12 cellular contexts compared by ENCODE assay signal in genomic region chr1:59163268-59164092, GRCh38.
DNase-seq lines count a peak whose midpoint lies in the region; ATAC-seq and TF ChIP-seq lines count a peak whose summit lies in the region.
"Had no signal": no experiment of that assay in that cellular context is flagged by ENCODE, and none has a peak within 500 bp of the region (broad histone marks: within the 10 kb centered on the region; RNA-seq: fewer than 3 reads in every experiment).

No MANE protein-coding gene starts in this region.

- intact Hi-C loops in heart left ventricle (cut with DNase I) (loop anchor here in 1 of 10 donors (10.0 kb wide), 1 partner anchor 111 kb away; no protein-coding TSS in a partner anchor), cardiac septum (cut with DNase I) (no loop called here)

- no peak overlapping the region for H2AFZ ChIP-seq in fibroblast of lung (ENCODE audit: low read length)

- H3K4me3 ChIP-seq in heart left ventricle = no peak overlapping the region
- no peak overlapping the region for H3K4me3 ChIP-seq in fibroblast of lung (replicated peaks in 1 of 4; ENCODE audit: control extremely low read depth in 1 of 4, insufficient read depth in 1 of 4, low read depth in 3 of 4, low read length in 4 of 4)
- H3K4me3 ChIP-seq in thoracic aorta = no peak overlapping the region
- H3K4me3 ChIP-seq: pancreas, uterus had no signal

- DNase-seq in heart left ventricle (no peak), cardiac septum (ENCODE audit: low spot score) (no peak), SK-N-DZ (ENCODE audit: low spot score) (peak; percentile 4), fibroblast of lung (ENCODE audit: low read depth in 2 of 2) (peak; percentile 60 to 95), thoracic aorta (ENCODE audit: low spot score) (no peak), retina (no peak)
- DNase-seq: effector CD4-positive, alpha-beta T cell; pancreas; uterus had no signal

- H3K9ac ChIP-seq in fibroblast of lung (ENCODE audit: insufficient read depth, low read length) = no peak overlapping the region

- H3K79me2 ChIP-seq in fibroblast of lung (ENCODE audit: control insufficient read depth, insufficient read depth, low read length) = no peaks in the 10 kb centered on the region

- H3K27ac ChIP-seq in heart left ventricle = no peak overlapping the region
- H3K27ac ChIP-seq in fibroblast of lung (ENCODE audit: insufficient read depth, low read length) = no peak overlapping the region
- H3K27ac ChIP-seq in thoracic aorta = peak overlapping the region; percentile 55 to 73
- H3K27ac ChIP-seq: pancreas, uterus, VCaP had no signal

- H3K36me3 ChIP-seq in heart left ventricle (no peaks in the 10 kb centered on the region), fibroblast of lung (ENCODE audit: control insufficient read depth, insufficient read depth, low read length) (no peaks in the 10 kb centered on the region), thoracic aorta (no peaks in the 10 kb centered on the region)
- H3K36me3 ChIP-seq: pancreas, uterus had no signal

- H3K9me3 ChIP-seq in heart left ventricle = peaks cover 0 to 10% (median 2%) of the 10 kb centered on the region in 12 donors
- no peaks in the 10 kb centered on the region for H3K9me3 ChIP-seq in fibroblast of lung (ENCODE audit: control insufficient read depth, insufficient read depth, low read depth, low read length)
- no peaks in the 10 kb centered on the region for H3K9me3 ChIP-seq in thoracic aorta
- H3K9me3 ChIP-seq: pancreas, uterus had no signal

- ATAC-seq in heart left ventricle (peak in 3 of 4 donors; percentile 58 to 84 (median 66)), thoracic aorta (ENCODE audit: insufficient number of reproducible peaks, low FRiP score, low read depth) (no peak), GM18517 (IDR thresholded peaks at IDR 0.05; ENCODE audit: unreplicated experiment) (no peak), GM19023 (IDR thresholded peaks at IDR 0.05; ENCODE audit: unreplicated experiment) (no peak)
- ATAC-seq: pancreas had no signal

- WGBS in heart left ventricle, 4 donors = 50 to 67% (median 60%) methylated on average over 6 of the region's 6 CpGs

- H3K4me1 ChIP-seq in heart left ventricle = peaks cover 0 to 6% (median 0%) of the 10 kb centered on the region in 12 donors
- H3K4me1 ChIP-seq in fibroblast of lung (ENCODE audit: control insufficient read depth, extremely low read depth, insufficient read depth, low read length) = no peaks in the 10 kb centered on the region
- peaks cover 3 to 57% of the 10 kb centered on the region in 2 donors for H3K4me1 ChIP-seq in thoracic aorta (ENCODE audit: control insufficient read depth in 1 of 2, low read depth in 2 of 2)
- H3K4me1 ChIP-seq: pancreas, uterus had no signal

- H3K27me3 ChIP-seq in heart left ventricle (no peaks in the 10 kb centered on the region), fibroblast of lung (ENCODE audit: control insufficient read depth, insufficient read depth, low read length) (no peaks in the 10 kb centered on the region), thoracic aorta (replicated peaks; ENCODE audit: insufficient read depth) (no peaks in the 10 kb centered on the region)
- H3K27me3 ChIP-seq: pancreas, uterus had no signal

- no peak for TF ChIP-seq CTCF in heart left ventricle (IDR thresholded peaks at IDR 0.05)
- no peak for TF ChIP-seq CTCF in fibroblast of lung (conservative IDR thresholded peaks at IDR 0.05 in 1 of 2, IDR thresholded peaks at IDR 0.05 in 1 of 2; ENCODE audit: low read depth in 1 of 2, low read length in 2 of 2)
- no peak for TF ChIP-seq CTCF in thoracic aorta (IDR thresholded peaks at IDR 0.05)

- H3K4me2 ChIP-seq in fibroblast of lung (ENCODE audit: extremely low read depth, insufficient read depth, low read length) = no peak overlapping the region

- H4K20me1 ChIP-seq in fibroblast of lung (ENCODE audit: control insufficient read depth, extremely low read depth, insufficient read depth, low read length) = no peaks in the 10 kb centered on the region

- no peak for TF ChIP-seq POLR2A in heart left ventricle (IDR thresholded peaks at IDR 0.05)

Comparison
In these comparisons a context has a peak if more than half of its experiments do, and no peak if none do; other contexts are left out.
1. ATAC-seq: peak in heart left ventricle (3 of 4); none in thoracic aorta (single experiment), GM18517 (single experiment) and GM19023 (single experiment).
2. DNase-seq: peak in SK-N-DZ (single experiment) and fibroblast of lung (2 of 2); none in heart left ventricle (0 of 5), cardiac septum (single experiment), thoracic aorta (single experiment) and retina (single experiment).
3. H3K27ac ChIP-seq: peak in thoracic aorta (2 of 2); none in heart left ventricle (0 of 12) and fibroblast of lung (single experiment).